Comparison of ENCODE assay signal across 12 cellular contexts in genomic region chr18:26551217-26551708, GRCh38. TPM values are rescaled to one million over a fixed set of nuclear protein-coding genes. Genes with fewer than 3 reads are reported as not detected.
A peak's percentile ranks its signal among the peaks of the same experiment; 100 is the strongest.
DNase-seq lines count a peak whose midpoint lies in the region; ATAC-seq, FAIRE-seq and TF ChIP-seq lines count a peak whose summit lies in the region.
"Had no signal": no experiment of that assay in that cellular context is flagged by ENCODE, and none has a peak within 500 bp of the region (broad histone marks: within the 10 kb centered on the region; RNA-seq: fewer than 3 reads in every experiment).

No MANE protein-coding gene starts in this region.

- CTCF ChIA-PET in GM12878 (lab: Yijun Ruan, JAX), result no interaction called here

- no peak overlapping the region for H2AFZ ChIP-seq in GM12878 (ENCODE audit: control insufficient read depth, low read depth, low read length)

- peaks cover 11% of the 10 kb centered on the region for H3K79me2 ChIP-seq in GM12878 (ENCODE audit: control insufficient read depth, insufficient read depth, low read length)

- TF ChIP-seq RAD21 in GM12878 (IDR thresholded peaks at IDR 0.05; ENCODE audit: insufficient read depth, low read depth, low read length), result no peak

- in situ Hi-C loops in GM12878 (cut with MboI), result no loop called here

- no peak for TF ChIP-seq POLR2A in GM12878 (IDR thresholded peaks at IDR 0.05; ENCODE audit: low read depth, low read length)

- no peak overlapping the region for H3K27ac ChIP-seq in GM12878 (ENCODE audit: control insufficient read depth, insufficient read depth)

- POLR2A ChIA-PET in GM12878 (lab: Charles Lee), result no interaction called here

- no peaks in the 10 kb centered on the region for H3K36me3 ChIP-seq in GM12878 (ENCODE audit: control insufficient read depth in 2 of 2, insufficient read depth in 2 of 2, low read length in 1 of 2)

- intact Hi-C loops in GM12878 (cut with micrococcal nuclease; ENCODE audit: unreplicated experiment), result no loop called here

- no peaks in the 10 kb centered on the region for H3K9me3 ChIP-seq in GM12878 (replicated peaks; ENCODE audit: control insufficient read depth, insufficient read depth, low read length)
- H3K9me3 ChIP-seq in iPS-18c (ENCODE audit: control insufficient read depth, insufficient read depth, low read length), result no peaks in the 10 kb centered on the region

- no peak for TF ChIP-seq EP300 in GM12878 (IDR thresholded peaks at IDR 0.05; ENCODE audit: borderline replicate concordance in 1 of 2, control insufficient read depth in 1 of 2, low read depth in 2 of 2, low read length in 2 of 2)

- BruUV-seq in GM12878 (replicated peaks; lab: Mats Ljungman, UMichigan), result no TSS peak

- H3K4me1 ChIP-seq in GM12878 (ENCODE audit: control insufficient read depth, insufficient read depth, low read length), result peaks cover 35% of the 10 kb centered on the region

- peaks cover 4 to 8% of the 10 kb centered on the region in 2 experiments for H3K27me3 ChIP-seq in GM12878 (replicated peaks in 1 of 2; ENCODE audit: control insufficient read depth in 2 of 2, insufficient read depth in 2 of 2, low read length in 1 of 2)

- H3K9ac ChIP-seq in GM12878 (ENCODE audit: control insufficient read depth, insufficient read depth, low read length), result no peak overlapping the region

- DNase-seq in GM19239 (ENCODE audit: insufficient read length, low spot score) (no peak), GM12878 (ENCODE audit: low read depth, low spot score) (no peak), skeletal muscle cell (ENCODE audit: low read depth) (no peak), amygdala (lab: John Stamatoyannopoulos, UW) (no peak), C1 segment of cervical spinal cord (lab: John Stamatoyannopoulos, UW) (no peak), iPS-NIHi11 (ENCODE audit: low spot score) (no peak)
- DNase-seq in activated CD4-positive, alpha-beta T cell treated with anti-CD3 and anti-CD28 coated beads, Interleukin-2, amount 50 U/mL, for 48 hours, result no peak
- DNase-seq: activated CD4-positive, alpha-beta T cell treated with anti-CD3 and anti-CD28 coated beads for 1 hour; activated naive CD4-positive, alpha-beta T cell; midbrain had no signal

- WGBS in GM12878 (ENCODE audit: insufficient coverage, insufficient replicate concordance, low lambda C conversion rate, missing lambda C conversion rate), result 34% methylated on average over 15 of the region's 15 CpGs

- H3K4me2 ChIP-seq in GM12878 (ENCODE audit: control insufficient read depth, insufficient read depth), result peak overlapping the region; percentile 98

- RAD21 ChIA-PET in GM12878 (lab: Charles Lee; ENCODE audit: unreplicated experiment), result no interaction called here

- SMC1A ChIA-PET in GM12878 (lab: Charles Lee; ENCODE audit: uncharacterized antibody, unreplicated experiment), result interaction anchor here (1.0 to 3.0 kb wide), 2 partner anchors 168 to 244 kb away, joined by 4 to 7 read pairs; no protein-coding TSS in a partner anchor

- no peak for ATAC-seq in GM12878

- no peak for TF ChIP-seq CTCF in GM12878 (IDR thresholded peaks at IDR 0.05 in 2 of 3, conservative IDR thresholded peaks at IDR 0.05 in 1 of 3; ENCODE audit: control insufficient read depth in 2 of 3, extremely low read depth in 1 of 3, insufficient read depth in 1 of 3, low read depth in 3 of 3, low read length in 3 of 3)

- H3K4me3 ChIP-seq in GM12878 (peak overlapping the region; percentile 70; the same call in 1 of the 2 replicates), iPS-18c (ENCODE audit: insufficient read depth, low read depth, low read length) (peak overlapping the region; percentile 55), skeletal muscle cell (ENCODE audit: low read depth, low read length) (peak overlapping the region; percentile 68)

- FAIRE-seq in GM19239 (lab: Jason Lieb, UNC), result peak; percentile 70
- no peak for FAIRE-seq in GM12878 (lab: Jason Lieb, UNC)
- FAIRE-seq: GM18507 had no signal

- H4K20me1 ChIP-seq in GM12878 (ENCODE audit: control insufficient read depth, insufficient read depth), result no peaks in the 10 kb centered on the region

TF ChIP-seq in GM12878, 131 proteins besides CTCF, POLR2A, EP300 and RAD21:
- TF ChIP-seq BMI1 (IDR thresholded peaks at IDR 0.05; ENCODE audit: borderline replicate concordance) (peak; percentile 85), CHD4 (IDR thresholded peaks at IDR 0.05) (no peak)

RNA-seq across cellular contexts. Expression of gene KCTD1, which starts 2.9 kb away (rescaled TPM):
- 13.1 and 14.0 TPM in 2 replicates for total RNA-seq in GM12878 (2013; cell fraction: nucleolus; rRNA removed)
- total RNA-seq in GM12878 (2014; rRNA removed) (13.2 and 13.4 TPM in 2 replicates), GM12878 (2014; rRNA removed; fragmentation: Illumina TruSeq; extraction: Trizol) (5.9 and 6.5 TPM in 2 replicates), GM12878 (2021) (10.2 and 10.3 TPM in 2 replicates)
- 2.4 TPM for polyA plus RNA-seq in GM12878 (2011; ENCODE audit: low read depth)
- polyA plus RNA-seq in GM12878 (2011; rRNA removed) (2.6 and 3.5 TPM in 2 replicates), GM12878 (2014; fragmentation: Illumina TruSeq; extraction: Trizol) (6.2 and 6.5 TPM in 2 replicates), GM12878 (2014; fragmentation: Nextera tagmentation; extraction: Ambion mirVana) (1 to 10 TPM; 1.5 to 1.8 TPM), GM12878 (2014; rRNA removed) (5.2 and 5.8 TPM in 2 replicates), GM12878 (2016; fragmentation: Nextera tagmentation; extraction: Ambion mirVana) (1 to 10 TPM; 3.8 to 5.7 TPM)
- 3.9 and 5.1 TPM in 2 replicates for polyA plus RNA-seq in GM12878 (2011; cell fraction: cytosol; rRNA removed)
- polyA plus RNA-seq in GM12878 (2011; cell fraction: nucleus; rRNA removed), result 11.0 and 12.0 TPM in 2 replicates
- polyA plus RNA-seq in GM12878 (2012), result 5.4 and 5.9 TPM in 2 replicates
- 7.1 and 14.3 TPM in 2 replicates for polyA minus RNA-seq in GM12878 (2011; rRNA and poly(A)+ RNA removed)
- polyA minus RNA-seq in GM12878 (2011; cell fraction: cytosol; rRNA and poly(A)+ RNA removed), result 5.9 and 6.4 TPM in 2 replicates
- 20.3 and 43.5 TPM in 2 replicates for polyA minus RNA-seq in GM12878 (2011; cell fraction: nucleus; rRNA and poly(A)+ RNA removed)
